8 cellular contexts compared by ENCODE assay signal in the genomic region with DNA sequence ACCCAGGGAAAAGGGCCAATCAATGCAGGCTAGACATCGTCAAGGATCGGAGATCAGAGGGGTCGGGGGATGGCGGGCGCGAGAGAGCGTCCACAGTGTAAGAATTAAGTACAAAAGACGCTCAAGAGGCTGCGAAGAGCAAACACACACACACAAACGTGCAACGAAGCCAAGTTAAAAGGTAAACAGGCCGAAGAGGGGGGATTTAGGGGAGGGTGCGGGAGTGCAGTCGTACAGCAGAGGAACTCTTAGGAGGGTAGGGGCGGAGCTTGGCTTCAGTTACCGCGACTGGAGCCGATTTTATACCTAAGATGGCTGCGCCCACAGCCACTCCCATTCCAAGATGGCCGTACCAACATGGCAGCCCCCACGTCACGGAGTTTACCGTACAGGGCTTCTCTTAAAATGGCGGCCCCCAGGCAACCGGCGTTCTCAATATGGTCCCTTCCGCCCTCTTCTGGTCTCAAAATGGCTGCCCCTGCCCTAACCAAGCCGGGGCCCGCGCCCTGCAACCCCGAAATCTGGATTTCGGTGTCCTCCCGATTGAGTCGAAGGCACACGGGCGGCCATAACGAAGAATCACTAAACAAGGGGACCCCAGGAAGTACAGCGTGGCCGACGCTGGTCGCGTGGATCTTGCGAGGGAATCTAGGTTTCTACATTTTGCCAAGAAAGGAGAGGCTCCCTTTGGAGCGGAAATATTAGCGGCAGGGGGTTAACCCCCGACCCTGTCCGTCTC. TPM values are rescaled to one million over a fixed set of nuclear protein-coding genes. Genes with fewer than 3 reads are reported as not detected.
DNase-seq lines count a peak whose midpoint lies in the region; ATAC-seq, FAIRE-seq and TF ChIP-seq lines count a peak whose summit lies in the region.

No MANE protein-coding gene starts in this region.

- peak; percentile 85 for ATAC-seq in Right ventricle myocardium superior (ENCODE audit: poor library complexity)
- peak; percentile 68 to 81 (median 76) for ATAC-seq in pancreas

- intact Hi-C loops in Right ventricle myocardium superior (cut with DNase I) (no loop called here), pancreas (cut with DNase I) (no loop called here), thyroid gland (cut with DNase I) (no loop called here)

- FAIRE-seq in pancreas (lab: Jason Lieb, UNC), result no peak

- DNase-seq in Daoy (ENCODE audit: low read depth), result peak; percentile 97
- peak; percentile 76 for DNase-seq in GOT3 (lab: John Stamatoyannopoulos, UW)
- DNase-seq in MV-4-11 (lab: John Stamatoyannopoulos, UW), result peak; percentile 99
- peak; percentile 89 for DNase-seq in SK-N-SH
- peak; percentile 91 for DNase-seq in activated naive CD8-positive, alpha-beta T cell treated with anti-CD3 and anti-CD28 coated beads, Interleukin-2, amount 50 U/mL, for 16 hours (ENCODE audit: low read depth, low spot score)
- DNase-seq in Right ventricle myocardium superior, result peak; percentile 99
- DNase-seq in pancreas, result peak; percentile 88 to 98 (median 97)
- peak; percentile 99 for DNase-seq in thyroid gland

- CTCF ChIA-PET in SK-N-SH (lab: Yijun Ruan, JAX), result interaction anchor here (0.8 to 6.6 kb wide), 5 partner anchors 15 to 175 kb away, joined by 3 to 48 read pairs (median 3); no protein-coding TSS in a partner anchor

- H2AFZ ChIP-seq in SK-N-SH (ENCODE audit: low read depth), result peak overlapping the region; percentile 93

- TF ChIP-seq EP300 in SK-N-SH (IDR thresholded peaks at IDR 0.05; ENCODE audit: borderline replicate concordance in 1 of 2, low read depth in 1 of 2, low read length in 1 of 2), result peak in 1 of 2 experiments; percentile 24; a peak in 1 of 4 replicates

- no peaks in the 10 kb centered on the region for H4K20me1 ChIP-seq in SK-N-SH (ENCODE audit: insufficient read depth)

- H3K79me2 ChIP-seq in SK-N-SH (ENCODE audit: insufficient read depth), result peaks cover 10% of the 10 kb centered on the region; the same call in 1 of the 2 replicates

- no peaks in the 10 kb centered on the region for H3K9me3 ChIP-seq in SK-N-SH
- no peaks in the 10 kb centered on the region for H3K9me3 ChIP-seq in pancreas
- H3K9me3 ChIP-seq in thyroid gland, result no peaks in the 10 kb centered on the region

- POLR2A ChIA-PET in SK-N-SH (lab: Yijun Ruan, JAX), result interaction anchor here (0.6 to 4.0 kb wide), 10 partner anchors 16 to 180 kb away, joined by 3 to 24 read pairs (median 4); partner anchors contain the start of genes C11orf98, CSKMT, HNRNPUL2 and LBHD1

- peak overlapping the region; percentile 70 for H3K9ac ChIP-seq in SK-N-SH

- no peaks in the 10 kb centered on the region for H3K9me2 ChIP-seq in SK-N-SH

- H3K4me3 ChIP-seq in SK-N-SH (ENCODE audit: low read depth in 2 of 2, low read length in 1 of 2), result peak overlapping the region; percentile 48 to 59
- peak overlapping the region; percentile 38 to 52 (median 42) for H3K4me3 ChIP-seq in pancreas
- peak overlapping the region; percentile 1 to 46 (median 42) for H3K4me3 ChIP-seq in thyroid gland (replicated peaks in 1 of 3)

- H3K27me3 ChIP-seq in SK-N-SH (ENCODE audit: insufficient read depth) (no peaks in the 10 kb centered on the region), pancreas (no peaks in the 10 kb centered on the region), thyroid gland (no peaks in the 10 kb centered on the region)

- WGBS in SK-N-SH (ENCODE audit: low lambda C conversion rate), result 31% methylated on average over 26 of the region's 47 CpGs
- 6 to 7% methylated on average over 46 to 47 of the region's 47 CpGs for WGBS in pancreas, 2 donors
- 2 to 3% methylated on average over 32 to 47 of the region's 47 CpGs for WGBS in thyroid gland, 2 donors

- peak in 1 of 2 donors; percentile 84 for TF ChIP-seq POLR2A in thyroid gland (IDR thresholded peaks at IDR 0.05)

- peak overlapping the region; percentile 81 for H3K4me2 ChIP-seq in SK-N-SH

- peaks cover 22 to 45% of the 10 kb centered on the region in 2 experiments; a peak in 3 of 4 replicates for H3K4me1 ChIP-seq in SK-N-SH (ENCODE audit: control insufficient read depth in 1 of 2, insufficient read depth in 2 of 2, low read depth in 1 of 2, low read length in 1 of 2)
- peaks cover 43 to 67% (median 50%) of the 10 kb centered on the region in 3 donors for H3K4me1 ChIP-seq in pancreas
- peaks cover 20 to 30% of the 10 kb centered on the region in 2 donors for H3K4me1 ChIP-seq in thyroid gland

- H3K36me3 ChIP-seq in SK-N-SH (replicated peaks in 1 of 2; ENCODE audit: control insufficient read depth in 1 of 2, insufficient read depth in 2 of 2, low read length in 1 of 2) (peaks cover 35 to 41% of the 10 kb centered on the region in 2 experiments), pancreas (no peaks in the 10 kb centered on the region), thyroid gland (peaks cover 18 to 30% of the 10 kb centered on the region in 2 donors)

- no peak for TF ChIP-seq RAD21 in SK-N-SH (IDR thresholded peaks at IDR 0.05; ENCODE audit: low read length)

- peaks cover 54% of the 10 kb centered on the region for H3F3A ChIP-seq in SK-N-SH (replicated peaks; ENCODE audit: insufficient read depth)

- TF ChIP-seq CTCF in SK-N-SH (IDR thresholded peaks at IDR 0.05), result no peak
- TF ChIP-seq CTCF in pancreas (IDR thresholded peaks at IDR 0.05), result no peak
- TF ChIP-seq CTCF in thyroid gland (IDR thresholded peaks at IDR 0.05), result no peak

- H3K27ac ChIP-seq in SK-N-SH (ENCODE audit: low read depth in 2 of 2, low read length in 1 of 2) (peak overlapping the region; percentile 85 to 94), pancreas (peak overlapping the region; percentile 75 to 96 (median 88)), thyroid gland (peak overlapping the region; percentile 84 to 93 (median 88))

TF ChIP-seq in SK-N-SH, 30 proteins besides CTCF, POLR2A, EP300 and RAD21 (continues in another document):
- TF ChIP-seq ELF1 (IDR thresholded peaks at IDR 0.05) (peak; percentile 82), POLR2AphosphoS5 (IDR thresholded peaks at IDR 0.05; ENCODE audit: low read depth, low read length) (peak; percentile 89), USF2 (IDR thresholded peaks at IDR 0.05; ENCODE audit: borderline replicate concordance, low read depth, low read length) (no peak), TAF1 (IDR thresholded peaks at IDR 0.05; ENCODE audit: borderline replicate concordance, low read depth, low read length) (peak; percentile 78; the same call in 1 of the 2 replicates)

RNA-seq across cellular contexts. Expression of gene GNG3, which starts 2.0 kb away (rescaled TPM):
- total RNA-seq in Daoy (2014; rRNA removed; shearing (Covaris generic)), result not detected in 2 replicates
- polyA plus RNA-seq in SK-N-SH (2012; rRNA removed), result 0.11 and 0.16 TPM in 2 replicates
- polyA plus RNA-seq in SK-N-SH (2012; cell fraction: cytosol; rRNA removed), result 0.09 and 0.10 TPM in 2 replicates
- 0.12 and 0.28 TPM in 2 replicates for polyA plus RNA-seq in SK-N-SH (2012; cell fraction: nucleus; rRNA removed)
- total RNA-seq in Right ventricle myocardium superior, result not detected
- total RNA-seq in pancreas, result under 1 TPM in 2 of 6 donors, not detected in 4; 0.19 to 0.37 TPM
- polyA plus RNA-seq in pancreas, result under 1 TPM in 1 of 2 donors, not detected in 1; 0.26 TPM
- total RNA-seq in thyroid gland, result not detected

RNA-seq across cellular contexts. Expression of gene BSCL2, which starts 2.2 kb away (rescaled TPM):
- total RNA-seq in Daoy (2014; rRNA removed; shearing (Covaris generic)), result 56.9 and 79.5 TPM in 2 replicates
- polyA plus RNA-seq in SK-N-SH (2012; rRNA removed) (81.5 and 118 TPM in 2 replicates), pancreas (100 to 1,000 TPM in 1 of 2 donors, 10 to 100 TPM in 1; 99.2 to 151 TPM)
- polyA plus RNA-seq in SK-N-SH (2012; cell fraction: cytosol; rRNA removed), result 48.4 and 73.1 TPM in 2 replicates
- polyA plus RNA-seq in SK-N-SH (2012; cell fraction: nucleus; rRNA removed), result 102 and 146 TPM in 2 replicates
- total RNA-seq in Right ventricle myocardium superior (21.7 TPM), pancreas (10 to 100 TPM; 30.3 to 58.6 (median 47.9) TPM), thyroid gland (100 to 1,000 TPM in 2 of 4 donors, 10 to 100 TPM in 2; 54.9 to 153 (median 89.4) TPM)

RNA-seq across cellular contexts. Expression of gene HNRNPUL2, which starts 17.8 kb away (rescaled TPM):
- 6.8 and 8.2 TPM in 2 replicates for total RNA-seq in Daoy (2014; rRNA removed; shearing (Covaris generic))
- polyA plus RNA-seq in SK-N-SH (2012; rRNA removed) (31.0 and 33.5 TPM in 2 replicates), pancreas (10 to 100 TPM; 19.1 to 25.9 TPM)
- 35.1 and 36.8 TPM in 2 replicates for polyA plus RNA-seq in SK-N-SH (2012; cell fraction: cytosol; rRNA removed)
- polyA plus RNA-seq in SK-N-SH (2012; cell fraction: nucleus; rRNA removed), result 12.0 and 19.6 TPM in 2 replicates
- total RNA-seq in Right ventricle myocardium superior (30.4 TPM), pancreas (10 to 100 TPM; 17.5 to 26.2 (median 18.0) TPM), thyroid gland (10 to 100 TPM; 16.4 to 30.8 (median 21.5) TPM)

RNA-seq across cellular contexts. Expression of gene TTC9C, which starts 18.9 kb away (rescaled TPM):
- 36.7 and 51.0 TPM in 2 replicates for total RNA-seq in Daoy (2014; rRNA removed; shearing (Covaris generic))
- polyA plus RNA-seq in SK-N-SH (2012; rRNA removed) (31.3 and 37.5 TPM in 2 replicates), pancreas (10 to 100 TPM; 16.7 to 20.3 TPM)
- 28.6 and 29.3 TPM in 2 replicates for polyA plus RNA-seq in SK-N-SH (2012; cell fraction: cytosol; rRNA removed)
- polyA plus RNA-seq in SK-N-SH (2012; cell fraction: nucleus; rRNA removed), result 60.8 and 68.1 TPM in 2 replicates
- total RNA-seq in Right ventricle myocardium superior (14.0 TPM), pancreas (10 to 100 TPM in 4 of 6 donors, 1 to 10 TPM in 2; 7.6 to 17.8 (median 10.5) TPM), thyroid gland (10 to 100 TPM; 21.3 to 29.3 (median 25.4) TPM)

RNA-seq across cellular contexts. Expression of gene LRRN4CL, which starts 20.1 kb away (rescaled TPM):
- total RNA-seq in Daoy (2014; rRNA removed; shearing (Covaris generic)), result 0.98 TPM in 1 of 2 replicates, not detected in the other
- polyA plus RNA-seq in SK-N-SH (2012; rRNA removed), result 0.08 and 0.10 TPM in 2 replicates
- 0.06 and 0.07 TPM in 2 replicates for polyA plus RNA-seq in SK-N-SH (2012; cell fraction: cytosol; rRNA removed)
- polyA plus RNA-seq in SK-N-SH (2012; cell fraction: nucleus; rRNA removed), result 0.27 and 0.39 TPM in 2 replicates
- total RNA-seq in Right ventricle myocardium superior, result 3.8 TPM
- 1 to 10 TPM in 2 of 6 donors, under 1 TPM in 4; 0.16 to 1.6 (median 0.53) TPM for total RNA-seq in pancreas
- under 1 TPM; 0.23 to 0.76 TPM for polyA plus RNA-seq in pancreas
- 10 to 100 TPM in 2 of 4 donors, 1 to 10 TPM in 2; 2.5 to 18.3 (median 9.0) TPM for total RNA-seq in thyroid gland

Comparison
In these comparisons a context has a peak if more than half of its experiments do, and no peak if none do; other contexts are left out.
1. Peak in every context shown above with its lines: DNase-seq, ATAC-seq, H3K4me3 ChIP-seq and H3K27ac ChIP-seq.